In genomic region chr19:9834726-9835506, GRCh38 we compare ENCODE assay signal across 8 cellular contexts. TPM values are rescaled to one million over a fixed set of nuclear protein-coding genes. Genes with fewer than 3 reads are reported as not detected.
DNase-seq lines count a peak whose midpoint lies in the region; ATAC-seq, FAIRE-seq and TF ChIP-seq lines count a peak whose summit lies in the region.

Gene PIN1, plus strand, starts transcription at chr19:9835318. Its CDS starts 27 bp downstream, at chr19:9835345.

- no peaks in the 10 kb centered on the region for H3K27me3 Mint-ChIP-seq in T-cell
- no peaks in the 10 kb centered on the region for H3K27me3 Mint-ChIP-seq in type B pancreatic cell

- peak; percentile 92 for FAIRE-seq in GM12891 (lab: Jason Lieb, UNC)

- no peaks in the 10 kb centered on the region for H3K9me3 Mint-ChIP-seq in T-cell
- H3K9me3 Mint-ChIP-seq in type B pancreatic cell: no peaks in the 10 kb centered on the region

- CTCF ChIA-PET in T-cell (lab: Charles Lee): interaction anchor here (0.6 to 1.0 kb wide), 3 partner anchors 250 to 1546 kb away, joined by 3 to 4 read pairs (median 3); partner anchors contain the start of gene EIF3G (in 1 of the 2)

- H3K4me3 Mint-ChIP-seq in T-cell: peak within 1 kb of the TSS; percentile 82 to 90 (median 89)
- peak within 1 kb of the TSS; percentile 93 for H3K4me3 Mint-ChIP-seq in type B pancreatic cell

- peak; percentile 99 for DNase-seq in GM12891 (ENCODE audit: insufficient read length, low spot score)
- peak; percentile 93 for DNase-seq in NCI-H1436 treated with DMSO at 0.1 percent for 48 hours (lab: John Stamatoyannopoulos, UW)
- DNase-seq in T-cell: peak; percentile 97 to 100 (median 99)
- peak; percentile 99 for DNase-seq in cardiac septum (ENCODE audit: low spot score)
- DNase-seq in pons (ENCODE audit: low spot score): peak; percentile 97
- DNase-seq in type B pancreatic cell (ENCODE audit: extremely low spot score, unreplicated experiment): peak; percentile 99

- ATAC-seq in HG02840 (IDR thresholded peaks at IDR 0.05; ENCODE audit: low FRiP score, unreplicated experiment): peak; percentile 90
- peak; percentile 95 to 98 (median 96) for ATAC-seq in T-cell (replicated peaks in 1 of 4)

- 0 to 1% (median 0%) methylated on average over 48 to 73 of the region's 73 CpGs for WGBS in adipose tissue, 3 donors

- H3K27ac Mint-ChIP-seq in T-cell (peak within 1 kb of the TSS; percentile 92 to 94), type B pancreatic cell (peak within 1 kb of the TSS; percentile 83)

- POLR2A ChIA-PET in T-cell (lab: Charles Lee): interaction anchor here (0.6 to 0.7 kb wide), 3 partner anchors 644 to 1965 kb away, joined by 3 to 4 read pairs (median 4); no protein-coding TSS in a partner anchor

- H3K36me3 Mint-ChIP-seq in T-cell: peaks cover 4% of the 10 kb centered on the region
- H3K36me3 Mint-ChIP-seq in type B pancreatic cell: peaks cover 3% of the 10 kb centered on the region

- TF ChIP-seq POLR2A in GM12891 (IDR thresholded peaks at IDR 0.05; ENCODE audit: low read depth, low read length): peak; percentile 55

- peak; percentile 68 for TF ChIP-seq CTCF in type B pancreatic cell (conservative IDR thresholded peaks at IDR 0.05)

- H3K4me1 Mint-ChIP-seq in T-cell: peaks cover 11 to 27% (median 23%) of the 10 kb centered on the region in 3 donors
- H3K4me1 Mint-ChIP-seq in type B pancreatic cell (ENCODE audit: unreplicated experiment): peaks cover 4% of the 10 kb centered on the region

- intact Hi-C loops in cardiac septum (cut with DNase I): no loop called here

- H3K27ac ChIP-seq in adipose tissue (ENCODE audit: low read depth, low read length): no peak within 1 kb of the TSS

TF ChIP-seq in GM12891, 5 proteins besides CTCF, POLR2A, EP300 and RAD21:
- TF ChIP-seq TAF1 (IDR thresholded peaks at IDR 0.05; ENCODE audit: low read depth, low read length) (peak; percentile 56; the same call in 1 of the 2 replicates), PAX5 (IDR thresholded peaks at IDR 0.05; ENCODE audit: insufficient read depth, low read length, severe bottlenecking) (peak; percentile 1), POU2F2 (IDR thresholded peaks at IDR 0.05; ENCODE audit: low read depth, low read length) (no peak), POLR2AphosphoS5 (IDR thresholded peaks at IDR 0.05; ENCODE audit: low read depth, low read length) (peak; percentile 61; the same call in 1 of the 2 replicates), SPI1 (IDR thresholded peaks at IDR 0.05; ENCODE audit: low read depth, low read length) (no peak)
TF ChIP-seq in GM12891: peak in this region for 3.

RNA-seq across cellular contexts. Expression of gene PIN1, which starts in this region (rescaled TPM):
- 79.7 TPM for polyA plus RNA-seq in GM12891 (2012; ENCODE audit: low read depth, missing spikeins)
- total RNA-seq in T-cell (10 to 100 TPM; 49.4 to 92.6 (median 79.4) TPM), cardiac septum (93.5 TPM), type B pancreatic cell (ENCODE audit: low replicate concordance) (59.9 and 69.6 TPM in 2 replicates)
- polyA plus RNA-seq in adipose tissue: 100 to 1,000 TPM in 1 of 3 donors, 10 to 100 TPM in 2; 49.5 to 118 (median 83.0) TPM
